In the genomic region with DNA sequence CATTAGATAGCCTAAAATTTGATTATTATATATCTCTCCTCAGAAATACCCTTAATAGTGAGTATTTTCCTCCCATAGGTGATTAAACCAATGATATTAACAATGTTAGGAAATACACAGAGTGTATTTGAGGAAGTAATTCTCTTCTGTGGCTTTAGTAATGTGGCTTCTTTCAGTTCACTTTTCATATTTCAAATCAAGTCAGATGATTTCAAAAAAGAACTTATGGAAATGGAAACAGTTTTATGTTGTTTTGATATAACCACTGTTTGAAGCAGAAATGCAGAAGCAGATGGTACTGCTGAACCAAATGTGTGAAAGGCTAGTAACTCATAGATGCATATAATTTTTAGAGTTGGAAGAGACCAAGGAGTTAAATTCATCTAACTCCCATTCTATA, we compare ENCODE assay signal across 16 cellular contexts. TPM values are rescaled to one million over a fixed set of nuclear protein-coding genes. Genes with fewer than 3 reads are reported as not detected.
DNase-seq lines count a peak whose midpoint lies in the region; ATAC-seq, FAIRE-seq and TF ChIP-seq lines count a peak whose summit lies in the region.
"Had no signal": no experiment of that assay in that cellular context is flagged by ENCODE, and none has a peak within 500 bp of the region (broad histone marks: within the 10 kb centered on the region; RNA-seq: fewer than 3 reads in every experiment).

No MANE protein-coding gene starts in this region.

- peaks cover 71% of the 10 kb centered on the region for H3K4me1 Mint-ChIP-seq in activated B cell treated with CpG ODN at 0.5 μM for 24 hours
- H3K4me1 Mint-ChIP-seq: activated naive CD4-positive, alpha-beta T cell treated with anti-CD3 and anti-CD28 coated beads, Interleukin-2, amount 50 U/mL, for 24 hours; CD4-positive, alpha-beta memory T cell had no signal

- POLR2A ChIA-PET in activated B cell treated with CpG ODN at 0.5 μM for 24 hours (lab: Charles Lee) = no interaction called here

- intact Hi-C loops in activated B cell treated with CpG ODN at 0.5 μM for 24 hours (cut with micrococcal nuclease) = loop anchor here (1.0 to 2.0 kb wide), 3 partner anchors 32 to 71 kb away; a partner anchor contains a TSS
- intact Hi-C loops in adrenal gland (cut with DNase I) = no loop called here
- intact Hi-C loops in esophagus squamous epithelium (cut with DNase I) = no loop called here

- no peaks in the 10 kb centered on the region for H3K9me3 ChIP-seq in adrenal gland (replicated peaks in 1 of 3)
- no peaks in the 10 kb centered on the region for H3K9me3 ChIP-seq in esophagus squamous epithelium
- H3K9me3 ChIP-seq: prostate gland had no signal

- peak overlapping the region; percentile 16 for H3K27ac Mint-ChIP-seq in activated B cell treated with CpG ODN at 0.5 μM for 24 hours
- H3K27ac Mint-ChIP-seq: activated CD8-positive, alpha-beta T cell treated with anti-CD3 and anti-CD28 coated beads for 36 hours; activated naive CD4-positive, alpha-beta T cell treated with anti-CD3 and anti-CD28 coated beads, Interleukin-2, amount 50 U/mL, for 24 hours; CD4-positive, alpha-beta memory T cell; stimulated activated naive CD8-positive, alpha-beta T cell treated with anti-CD3 and anti-CD28 coated beads, Interleukin-15, Interleukin-2, amounts not matched to agents 100 ng/mL and 50 ng/mL, for 24 hours had no signal

- no peaks in the 10 kb centered on the region for H3K36me3 ChIP-seq in adrenal gland (replicated peaks in 1 of 2)
- H3K36me3 ChIP-seq in esophagus squamous epithelium = no peaks in the 10 kb centered on the region
- H3K36me3 ChIP-seq: prostate gland had no signal

- ATAC-seq in GM21619 (IDR thresholded peaks at IDR 0.05; ENCODE audit: unreplicated experiment) (peak; percentile 63), HG03469 (IDR thresholded peaks at IDR 0.05; ENCODE audit: unreplicated experiment) (peak; percentile 68), activated B cell treated with CpG ODN at 0.5 μM for 24 hours (ENCODE audit: low read depth) (peak; percentile 75)
- ATAC-seq: activated CD8-positive, alpha-beta T cell treated with anti-CD3 and anti-CD28 coated beads for 36 hours had no signal

- peak; percentile 68 for FAIRE-seq in GM18507 (lab: Jason Lieb, UNC)

- TF ChIP-seq CTCF in activated B cell treated with CpG ODN at 0.5 μM for 24 hours (IDR thresholded peaks at IDR 0.05) (no peak), adrenal gland (IDR thresholded peaks at IDR 0.05) (no peak), esophagus squamous epithelium (IDR thresholded peaks at IDR 0.05) (no peak)

- H3K4me3 ChIP-seq in adrenal gland (no peak overlapping the region), esophagus squamous epithelium (no peak overlapping the region)
- H3K4me3 ChIP-seq: prostate gland had no signal

- no peaks in the 10 kb centered on the region for H3K27me3 Mint-ChIP-seq in activated B cell treated with CpG ODN at 0.5 μM for 24 hours

- no peaks in the 10 kb centered on the region for H3K36me3 Mint-ChIP-seq in activated B cell treated with CpG ODN at 0.5 μM for 24 hours (ENCODE audit: low read depth)
- H3K36me3 Mint-ChIP-seq: CD4-positive, alpha-beta memory T cell had no signal

- no peaks in the 10 kb centered on the region for H3K4me1 ChIP-seq in adrenal gland (replicated peaks in 1 of 2)
- peaks cover 0 to 9% (median 6%) of the 10 kb centered on the region in 3 donors for H3K4me1 ChIP-seq in esophagus squamous epithelium
- H3K4me1 ChIP-seq: prostate gland had no signal

- peak overlapping the region; percentile 25 for H3K4me3 Mint-ChIP-seq in activated B cell treated with CpG ODN at 0.5 μM for 24 hours
- H3K4me3 Mint-ChIP-seq: activated CD8-positive, alpha-beta T cell treated with anti-CD3 and anti-CD28 coated beads for 36 hours; activated naive CD4-positive, alpha-beta T cell treated with anti-CD3 and anti-CD28 coated beads, Interleukin-2, amount 50 U/mL, for 24 hours; CD4-positive, alpha-beta memory T cell; stimulated activated naive CD8-positive, alpha-beta T cell treated with anti-CD3 and anti-CD28 coated beads, Interleukin-15, Interleukin-2, amounts not matched to agents 100 ng/mL and 50 ng/mL, for 24 hours had no signal

- CTCF ChIA-PET in activated B cell treated with CpG ODN at 0.5 μM for 24 hours (lab: Charles Lee) = no interaction called here

- TF ChIP-seq POLR2A in adrenal gland (IDR thresholded peaks at IDR 0.05) (no peak), esophagus squamous epithelium (IDR thresholded peaks at IDR 0.05) (no peak)

- H3K27ac ChIP-seq in adrenal gland = no peak overlapping the region
- H3K27ac ChIP-seq in esophagus squamous epithelium = no peak overlapping the region
- H3K27ac ChIP-seq: prostate gland had no signal

- DNase-seq in GM18507 (ENCODE audit: extremely low spot score, insufficient read length, low read depth) (no peak), activated B cell treated with CpG ODN at 0.5 μM for 24 hours (no peak), adrenal gland (no peak), RKO (ENCODE audit: low spot score) (no peak), esophagus squamous epithelium (lab: John Stamatoyannopoulos, UW) (no peak), T-helper 2 cell (no peak)
- DNase-seq: activated CD8-positive, alpha-beta T cell treated with anti-CD3 and anti-CD28 coated beads for 36 hours; CD4-positive, alpha-beta memory T cell; NCI-H524; stimulated activated CD4-positive, alpha-beta T cell treated with anti-CD3 and anti-CD28 coated beads, Interleukin-2, amount 100 ng/mL, for 48 hours had no signal

- H3K27me3 ChIP-seq in adrenal gland (no peaks in the 10 kb centered on the region), esophagus squamous epithelium (no peaks in the 10 kb centered on the region)

- H3K9me3 Mint-ChIP-seq in activated B cell treated with CpG ODN at 0.5 μM for 24 hours = no peaks in the 10 kb centered on the region
- H3K9me3 Mint-ChIP-seq: activated CD8-positive, alpha-beta T cell treated with anti-CD3 and anti-CD28 coated beads for 36 hours; activated naive CD4-positive, alpha-beta T cell treated with anti-CD3 and anti-CD28 coated beads, Interleukin-2, amount 50 U/mL, for 24 hours; stimulated activated naive CD8-positive, alpha-beta T cell treated with anti-CD3 and anti-CD28 coated beads, Interleukin-15, Interleukin-2, amounts not matched to agents 100 ng/mL and 50 ng/mL, for 24 hours had no signal

RNA-seq across cellular contexts. Expression of a gene that starts 1.8 kb away (rescaled TPM):
- total RNA-seq in activated B cell treated with CpG ODN at 0.5 μM for 24 hours (not detected in 2 replicates), adrenal gland (not detected), esophagus squamous epithelium (not detected)
- not detected for polyA plus RNA-seq in adrenal gland
- total RNA-seq: activated CD8-positive, alpha-beta T cell treated with anti-CD3 and anti-CD28 coated beads for 36 hours; CD4-positive, alpha-beta memory T cell; mononuclear cell; prostate gland had no signal
- polyA plus RNA-seq: CD4-positive, alpha-beta memory T cell had no signal

RNA-seq across cellular contexts. Expression of a gene that starts 32.4 kb away (rescaled TPM):
- total RNA-seq in activated B cell treated with CpG ODN at 0.5 μM for 24 hours = 19.8 and 21.3 TPM in 2 replicates
- 10 to 100 TPM; 20.7 to 50.1 (median 28.8) TPM for total RNA-seq in adrenal gland
- polyA plus RNA-seq in adrenal gland = 10 to 100 TPM in 1 of 3 donors, 1 to 10 TPM in 2; 6.0 to 22.2 (median 8.0) TPM
- 10 to 100 TPM; 32.0 to 42.5 (median 34.8) TPM for total RNA-seq in esophagus squamous epithelium
